ENCODE assay signal across 21 cellular contexts in the genomic region with DNA sequence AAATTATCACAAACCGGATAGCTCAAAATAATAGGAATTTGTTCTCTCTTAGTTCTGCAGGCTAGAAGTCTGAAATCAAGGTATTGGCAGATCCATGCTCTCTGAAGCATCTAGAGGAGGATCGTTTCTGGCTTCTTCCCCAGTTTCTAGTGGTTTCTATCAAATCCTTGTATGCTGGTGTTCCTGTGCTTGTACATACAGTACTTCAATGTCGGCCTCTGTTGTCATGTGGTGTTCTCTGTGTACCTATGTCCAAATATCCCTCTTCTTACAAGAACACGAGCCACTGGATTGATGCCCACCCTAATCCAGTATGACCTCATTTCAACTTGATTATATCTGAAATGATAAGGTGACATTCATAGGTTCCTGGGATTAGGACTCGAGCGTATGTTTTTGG. TPM values are rescaled to one million over a fixed set of nuclear protein-coding genes. Genes with fewer than 3 reads are reported as not detected.
DNase-seq lines count a peak whose midpoint lies in the region; ATAC-seq, FAIRE-seq and TF ChIP-seq lines count a peak whose summit lies in the region.
"Had no signal": no experiment of that assay in that cellular context is flagged by ENCODE, and none has a peak within 500 bp of the region (broad histone marks: within the 10 kb centered on the region; RNA-seq: fewer than 3 reads in every experiment).

No MANE protein-coding gene starts in this region.

- in situ Hi-C loops in K562 (cut with MboI) = no loop called here

- no peaks in the 10 kb centered on the region for H3K79me2 ChIP-seq in K562 (ENCODE audit: control insufficient read depth, insufficient read depth, low read length)
- no peaks in the 10 kb centered on the region for H3K79me2 ChIP-seq in osteoblast (ENCODE audit: insufficient read depth, low read length)

- CTCF ChIA-PET in K562 (lab: Yijun Ruan, JAX; ENCODE audit: low intra/inter-chr PET ratio) = no interaction called here

- H4K20me1 ChIP-seq in K562 (replicated peaks; ENCODE audit: control insufficient read depth, insufficient read depth, low read length) = no peaks in the 10 kb centered on the region
- H4K20me1 ChIP-seq in osteoblast (ENCODE audit: insufficient read depth, low read length) = no peaks in the 10 kb centered on the region
- H4K20me1 ChIP-seq: BLaER1 had no signal

- H3K9me3 ChIP-seq in K562 (replicated peaks; ENCODE audit: control insufficient read depth, insufficient read depth, low read depth, low read length) (no peaks in the 10 kb centered on the region), osteoblast (ENCODE audit: low read depth, low read length) (no peaks in the 10 kb centered on the region)
- H3K9me3 ChIP-seq: BLaER1, Caco-2, HAP-1 had no signal

- TF ChIP-seq EP300 in K562 (IDR thresholded peaks at IDR 0.05; ENCODE audit: low read length) = no peak

- intact Hi-C loops in K562 (cut with micrococcal nuclease) = no loop called here
- intact Hi-C loops in sciatic nerve (cut with DNase I) = no loop called here

- no peak overlapping the region for H3K27ac ChIP-seq in K562 (ENCODE audit: extremely low read depth, low read depth, low read length)
- H3K27ac ChIP-seq in osteoblast (ENCODE audit: low read depth, low read length) = no peak overlapping the region
- H3K27ac ChIP-seq: 22Rv1, BLaER1, C4-2B had no signal

- DNase-seq in NCI-H82 (lab: John Stamatoyannopoulos, UW) = peak; percentile 21
- DNase-seq in NCI-H82 treated with DMSO at 0.1 percent for 48 hours (lab: John Stamatoyannopoulos, UW; ENCODE audit: unreplicated experiment) = no peak
- no peak for DNase-seq in K562 (ENCODE audit: extremely low read depth in 1 of 4, low spot score in 3 of 4)
- no peak for DNase-seq in osteoblast (ENCODE audit: insufficient read length, low spot score, missing footprints)
- no peak for DNase-seq in sciatic nerve (ENCODE audit: low spot score)
- no peak for DNase-seq in midbrain (lab: John Stamatoyannopoulos, UW)
- DNase-seq: Caco-2; CD4-positive, CD25-positive, alpha-beta regulatory T cell; CD8-positive, alpha-beta T cell; DMS153; DND-41; GOT3; HFFc6 had no signal

- 30% methylated on average over 6 of the region's 6 CpGs for WGBS in K562 (ENCODE audit: insufficient coverage, low coverage, missing lambda C conversion rate)

- ATAC-seq in K562 (no peak), HG03159 (IDR thresholded peaks at IDR 0.05; ENCODE audit: unreplicated experiment) (no peak), sciatic nerve (no peak)
- ATAC-seq: CD8-positive, alpha-beta T cell had no signal

- H3K4me1 ChIP-seq in K562 (replicated peaks in 1 of 2; ENCODE audit: control insufficient read depth in 2 of 2, insufficient read depth in 2 of 2, low read length in 2 of 2) (peaks cover 0 to 9% of the 10 kb centered on the region in 2 experiments; a peak in 2 of 5 replicates), osteoblast (ENCODE audit: insufficient read depth, low read length) (no peaks in the 10 kb centered on the region)

- H3K9me1 ChIP-seq in K562 (ENCODE audit: control insufficient read depth, insufficient read depth, low read length) = no peaks in the 10 kb centered on the region

- H3K4me2 ChIP-seq in K562 (ENCODE audit: insufficient read depth, low read length) (no peak overlapping the region), osteoblast (ENCODE audit: insufficient read depth, low read length) (no peak overlapping the region)
- H3K4me2 ChIP-seq: BLaER1 had no signal

- H3K4me3 ChIP-seq in K562 (no peak overlapping the region), osteoblast (ENCODE audit: insufficient read depth, low read length) (no peak overlapping the region)
- H3K4me3 ChIP-seq: BLaER1, HAP-1 had no signal

- H3K36me3 ChIP-seq in K562 (ENCODE audit: control insufficient read depth, insufficient read depth, low read length) (no peaks in the 10 kb centered on the region), osteoblast (ENCODE audit: insufficient read depth, low read length) (no peaks in the 10 kb centered on the region)
- H3K36me3 ChIP-seq: BLaER1, HAP-1 had no signal

- TF ChIP-seq RAD21 in K562 (CRISPR knock-in tag; conservative IDR thresholded peaks at IDR 0.05 in 1 of 2, IDR thresholded peaks at IDR 0.05 in 1 of 2) = no peak

- FAIRE-seq in K562 (lab: Jason Lieb, UNC) = no peak
- FAIRE-seq: A204.1, GM12892, H54 had no signal

- no peak for TF ChIP-seq POLR2A in K562 (conservative IDR thresholded peaks at IDR 0.05)

- TF ChIP-seq CTCF in K562 (IDR thresholded peaks at IDR 0.05 in 2 of 3, conservative IDR thresholded peaks at IDR 0.05 in 1 of 3; ENCODE audit: insufficient read depth in 2 of 3, low read depth in 1 of 3, low read length in 3 of 3) (no peak), osteoblast (IDR thresholded peaks at IDR 0.05; ENCODE audit: extremely low read depth, low read depth, low read length) (no peak)

- H3K27me3 ChIP-seq in K562 (ENCODE audit: control insufficient read depth in 2 of 2, insufficient read depth in 2 of 2, low read length in 2 of 2) = no peaks in the 10 kb centered on the region
- no peaks in the 10 kb centered on the region for H3K27me3 ChIP-seq in osteoblast (ENCODE audit: insufficient read depth, low read length)
- H3K27me3 ChIP-seq: BLaER1 had no signal

- no peak overlapping the region for H3K9ac ChIP-seq in K562 (ENCODE audit: insufficient read depth in 1 of 2, low read depth in 2 of 2, low read length in 2 of 2)
- H3K9ac ChIP-seq: BLaER1 had no signal

- H2AFZ ChIP-seq in K562 (ENCODE audit: low read depth, low read length) = 0 out of 2 replicates have a peak overlapping the region, but pooled peaks have one; percentile 1
- H2AFZ ChIP-seq in osteoblast (ENCODE audit: low read length) = peak overlapping the region; percentile 29

- no TSS peak for BruUV-seq in K562 (replicated peaks; lab: Mats Ljungman, UMichigan)

- POLR2A ChIA-PET in K562 (lab: Yijun Ruan, JAX) = interaction anchor here (1.6 kb wide), 1 partner anchor 11 kb away, joined by 4 read pairs; no protein-coding TSS in a partner anchor

TF ChIP-seq in K562, 482 proteins besides CTCF, POLR2A, EP300 and RAD21 (continues in another document):
- TF ChIP-seq ZC3H4 (CRISPR knock-in tag; IDR thresholded peaks at IDR 0.05; ENCODE audit: borderline replicate concordance) (no peak), ARID3A (IDR thresholded peaks at IDR 0.05; ENCODE audit: borderline replicate concordance, low read depth, low read length) (no peak), SAP30 (IDR thresholded peaks at IDR 0.05; ENCODE audit: borderline replicate concordance, insufficient read depth, low read depth, low read length, poor library complexity, severe bottlenecking) (no peak), KAT2B (IDR thresholded peaks at IDR 0.05; ENCODE audit: low read depth, low read length) (no peak), MAFG (tag; conservative IDR thresholded peaks at IDR 0.05) (no peak), SNRNP70 (optimal IDR thresholded peaks at IDR 0.05; ENCODE audit: low read depth, low read length) (no peak), BRF1 (IDR thresholded peaks at IDR 0.05; ENCODE audit: borderline replicate concordance, extremely low read depth, insufficient read length) (no peak), EHMT2 (IDR thresholded peaks at IDR 0.05) (no peak), ZNF77 (CRISPR knock-in tag; IDR thresholded peaks at IDR 0.05) (no peak), LCOR (CRISPR knock-in tag; IDR thresholded peaks at IDR 0.05) (no peak), CBX3 (IDR thresholded peaks at IDR 0.05; ENCODE audit: borderline replicate concordance in 1 of 2, low read length in 2 of 2) (no peak)

RNA-seq across cellular contexts. Expression of gene TAX1BP1, which starts 9.8 kb away (rescaled TPM):
- total RNA-seq in K562 (2011; cell fraction: chromatin; rRNA removed; ENCODE audit: low replicate concordance) = 31.5 and 80.4 TPM in 2 replicates
- 20.5 and 28.6 TPM in 2 replicates for total RNA-seq in K562 (2011; cell fraction: nucleolus; rRNA removed)
- total RNA-seq in K562 (2011; cell fraction: nucleoplasm; rRNA removed) = 35.2 and 42.7 TPM in 2 replicates
- total RNA-seq in K562 (2014; rRNA removed) = 43.2 and 49.0 TPM in 2 replicates
- total RNA-seq in K562 (2014; rRNA removed; fragmentation: Illumina TruSeq; extraction: Trizol) = 75.9 and 91.9 TPM in 2 replicates
- total RNA-seq in K562 (2015; rRNA removed; fragmentation: Illumina TruSeq; extraction: Trizol) = 58.9 and 64.7 TPM in 2 replicates
- 59.5 and 61.8 TPM in 2 replicates for total RNA-seq in K562 (2021)
- polyA plus RNA-seq in K562 (2011; rRNA removed) = 113 and 119 TPM in 2 replicates
- 37.4 and 69.9 TPM in 2 replicates for polyA plus RNA-seq in K562 (2011; cell fraction: cytosol; rRNA removed)
- 30.8 and 48.8 TPM in 2 replicates for polyA plus RNA-seq in K562 (2011; cell fraction: nucleus; rRNA removed)
- 62.0 and 83.0 TPM in 2 replicates for polyA plus RNA-seq in K562 (2012)
- 81.8 and 94.3 TPM in 2 replicates for polyA plus RNA-seq in K562 (2014; fragmentation: Illumina TruSeq; extraction: Trizol)
- 100 to 1,000 TPM; 109 TPM for polyA plus RNA-seq in K562 (2014; fragmentation: Nextera tagmentation; extraction: Ambion mirVana)
- polyA plus RNA-seq in K562 (2014; rRNA removed) = 60.7 and 63.1 TPM in 2 replicates
- polyA minus RNA-seq in K562 (2011; rRNA and poly(A)+ RNA removed) = 90.9 and 117 TPM in 2 replicates
- polyA minus RNA-seq in K562 (2011; cell fraction: cytosol; rRNA and poly(A)+ RNA removed) = 20.3 and 22.8 TPM in 2 replicates
- 57.8 and 99.0 TPM in 2 replicates for polyA minus RNA-seq in K562 (2011; cell fraction: nucleus; rRNA and poly(A)+ RNA removed)
- total RNA-seq in osteoblast = 107 and 112 TPM in 2 replicates
- total RNA-seq in sciatic nerve = 94.8 TPM
